In the genomic region with DNA sequence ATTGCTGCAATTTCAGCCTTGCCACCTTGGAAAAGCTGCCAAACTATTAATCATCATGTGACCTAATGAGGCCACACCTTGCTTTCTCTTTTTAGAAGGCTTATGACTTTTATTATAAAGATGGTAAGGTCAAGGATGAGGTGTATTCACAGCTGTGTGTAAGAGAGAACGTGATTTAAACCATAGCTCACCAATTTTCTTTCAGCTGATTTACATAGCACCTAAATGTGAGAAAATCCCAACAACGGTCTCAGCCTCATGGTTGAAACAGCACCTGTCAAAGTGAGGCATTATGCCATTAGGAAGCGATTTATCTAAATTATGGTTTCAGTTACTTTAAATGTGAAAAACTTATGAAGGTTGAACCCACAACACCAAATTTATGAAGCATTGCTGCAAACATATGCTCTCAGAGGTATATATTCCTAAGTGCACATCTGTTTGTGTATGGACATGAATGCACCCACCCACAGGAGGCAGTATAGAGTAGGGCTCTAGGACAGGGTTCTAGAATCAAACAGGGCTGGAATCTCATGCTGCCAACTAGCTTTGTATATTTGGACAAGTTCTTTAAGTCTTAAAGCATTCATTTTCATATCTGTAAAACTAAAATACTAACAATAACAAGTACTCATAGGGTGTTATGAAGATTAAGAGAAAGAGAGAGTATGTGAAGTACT, we compare ENCODE assay signal across 9 cellular contexts. TPM values are rescaled to one million over a fixed set of nuclear protein-coding genes. Genes with fewer than 3 reads are reported as not detected.
DNase-seq lines count a peak whose midpoint lies in the region; ATAC-seq and TF ChIP-seq lines count a peak whose summit lies in the region.
"Had no signal": no experiment of that assay in that cellular context is flagged by ENCODE, and none has a peak within 500 bp of the region (broad histone marks: within the 10 kb centered on the region; RNA-seq: fewer than 3 reads in every experiment).

No MANE protein-coding gene starts in this region.

- intact Hi-C loops in esophagus squamous epithelium (cut with DNase I) = no loop called here

- H3K4me3 ChIP-seq in Loucy (ENCODE audit: low read length, poor library complexity, severe bottlenecking) = no peak overlapping the region
- H3K4me3 ChIP-seq in esophagus squamous epithelium = no peak overlapping the region
- no peak overlapping the region for H3K4me3 ChIP-seq in suprapubic skin

- H3K9me2 ChIP-seq in Loucy (replicated peaks; ENCODE audit: low read depth, low read length) = no peaks in the 10 kb centered on the region

- H3K9ac ChIP-seq in Loucy (ENCODE audit: low read depth, low read length, poor library complexity, severe bottlenecking) = no peak overlapping the region

- TF ChIP-seq POLR2A in esophagus squamous epithelium (IDR thresholded peaks at IDR 0.05) (no peak), suprapubic skin (IDR thresholded peaks at IDR 0.05) (no peak)

- no peak for TF ChIP-seq EP300 in suprapubic skin (IDR thresholded peaks at IDR 0.05)

- TF ChIP-seq CTCF in Loucy (conservative IDR thresholded peaks at IDR 0.05; ENCODE audit: low read length) = peak; percentile 87
- peak in 4 of 6 experiments; percentile 5 to 38 (median 17) for TF ChIP-seq CTCF in esophagus squamous epithelium (IDR thresholded peaks at IDR 0.05)
- no peak for TF ChIP-seq CTCF in suprapubic skin (IDR thresholded peaks at IDR 0.05)
- no peak for TF ChIP-seq CTCF in glutamatergic neuron (IDR thresholded peaks at IDR 0.05; ENCODE audit: partially characterized antibody, unreplicated experiment)

- H3K4me1 ChIP-seq in Loucy (ENCODE audit: insufficient read depth, low read length, poor library complexity, severe bottlenecking) (peaks cover 17% of the 10 kb centered on the region), esophagus squamous epithelium (peaks cover 0 to 23% (median 0%) of the 10 kb centered on the region in 3 donors), suprapubic skin (no peaks in the 10 kb centered on the region)

- peak; percentile 66 for ATAC-seq in GM18868 (IDR thresholded peaks at IDR 0.05; ENCODE audit: unreplicated experiment)
- ATAC-seq in activated T-cell treated with anti-CD3 and anti-CD28 coated beads, Interleukin-2, amount 50 U/mL, for 4 hours = no peak

- no peaks in the 10 kb centered on the region for H3K79me2 ChIP-seq in Loucy (ENCODE audit: insufficient read depth, low read length)

- H3K9me3 Mint-ChIP-seq in glutamatergic neuron (ENCODE audit: unreplicated experiment) = no peaks in the 10 kb centered on the region
- H3K9me3 Mint-ChIP-seq in activated T-cell treated with anti-CD3 and anti-CD28 coated beads, Interleukin-2, amount 50 U/mL, for 4 hours = no peaks in the 10 kb centered on the region

- no peaks in the 10 kb centered on the region for H3K9me3 ChIP-seq in Loucy (ENCODE audit: insufficient read depth, low read depth, low read length)
- H3K9me3 ChIP-seq in esophagus squamous epithelium = no peaks in the 10 kb centered on the region
- H3K9me3 ChIP-seq in suprapubic skin = no peaks in the 10 kb centered on the region

- no peaks in the 10 kb centered on the region for H3F3A ChIP-seq in Loucy (ENCODE audit: low read depth)

- DNase-seq in CMK (ENCODE audit: low read depth) = peak; percentile 49
- DNase-seq in esophagus squamous epithelium (lab: John Stamatoyannopoulos, UW) = no peak
- DNase-seq in GF-D8 (lab: John Stamatoyannopoulos, UW) = no peak
- DNase-seq in suprapubic skin (ENCODE audit: low spot score in 2 of 2) = no peak
- no peak for DNase-seq in glutamatergic neuron
- DNase-seq in activated T-cell treated with anti-CD3 and anti-CD28 coated beads, Interleukin-2, amount 50 U/mL, for 4 hours = no peak
- DNase-seq: anterior cingulate cortex had no signal

- H3K4me1 Mint-ChIP-seq in glutamatergic neuron (ENCODE audit: low read depth, unreplicated experiment) = no peaks in the 10 kb centered on the region
- no peaks in the 10 kb centered on the region for H3K4me1 Mint-ChIP-seq in activated T-cell treated with anti-CD3 and anti-CD28 coated beads, Interleukin-2, amount 50 U/mL, for 4 hours (ENCODE audit: low read depth)

- no peak overlapping the region for H3K4me3 Mint-ChIP-seq in glutamatergic neuron (ENCODE audit: unreplicated experiment)
- H3K4me3 Mint-ChIP-seq in activated T-cell treated with anti-CD3 and anti-CD28 coated beads, Interleukin-2, amount 50 U/mL, for 4 hours = no peak overlapping the region

- H4K20me1 ChIP-seq in Loucy (ENCODE audit: insufficient read depth, low read length, poor library complexity, severe bottlenecking) = no peaks in the 10 kb centered on the region

- no peak overlapping the region for H3K4me2 ChIP-seq in Loucy (ENCODE audit: low read depth, low read length, poor library complexity, severe bottlenecking)

- peak overlapping the region; percentile 19 to 75 (median 56) for H3K27ac ChIP-seq in esophagus squamous epithelium
- H3K27ac ChIP-seq in suprapubic skin = no peak overlapping the region

- 43 to 51% methylated on average over 3 of the region's 3 CpGs for WGBS in esophagus squamous epithelium, 2 donors
- 75% methylated on average over 3 of the region's 3 CpGs for WGBS in suprapubic skin

- H3K27me3 ChIP-seq in Loucy (ENCODE audit: insufficient read depth, low read length, poor library complexity, severe bottlenecking) (no peaks in the 10 kb centered on the region), esophagus squamous epithelium (no peaks in the 10 kb centered on the region), suprapubic skin (no peaks in the 10 kb centered on the region)

- H2AFZ ChIP-seq in Loucy (ENCODE audit: low read length) = 0 out of 2 replicates have a peak overlapping the region, but pooled peaks have one; percentile 7

- H3K36me3 Mint-ChIP-seq in glutamatergic neuron (ENCODE audit: unreplicated experiment) = no peaks in the 10 kb centered on the region
- no peaks in the 10 kb centered on the region for H3K36me3 Mint-ChIP-seq in activated T-cell treated with anti-CD3 and anti-CD28 coated beads, Interleukin-2, amount 50 U/mL, for 4 hours (ENCODE audit: insufficient read depth)

- no peaks in the 10 kb centered on the region for H3K36me3 ChIP-seq in Loucy (ENCODE audit: insufficient read depth, low read length)
- H3K36me3 ChIP-seq in esophagus squamous epithelium = peaks cover 0 to 4% (median 0%) of the 10 kb centered on the region in 3 donors
- no peaks in the 10 kb centered on the region for H3K36me3 ChIP-seq in suprapubic skin

- H3K27me3 Mint-ChIP-seq in glutamatergic neuron (ENCODE audit: unreplicated experiment) = no peaks in the 10 kb centered on the region
- H3K27me3 Mint-ChIP-seq in activated T-cell treated with anti-CD3 and anti-CD28 coated beads, Interleukin-2, amount 50 U/mL, for 4 hours (ENCODE audit: low read depth) = no peaks in the 10 kb centered on the region

- H3K27ac Mint-ChIP-seq in glutamatergic neuron (ENCODE audit: unreplicated experiment) = no peak overlapping the region

RNA-seq across cellular contexts. Expression of a gene that starts 40.7 kb away (rescaled TPM):
- total RNA-seq in esophagus squamous epithelium (10 to 100 TPM; 45.7 to 84.9 (median 61.1) TPM), suprapubic skin (10 to 100 TPM; 13.8 to 36.7 (median 19.8) TPM), glutamatergic neuron (ENCODE audit: unreplicated experiment) (not detected)
- total RNA-seq in activated T-cell treated with anti-CD3 and anti-CD28 coated beads, Interleukin-2, amount 50 U/mL, for 4 hours = 1 to 10 TPM in 1 of 3 donors, not detected in 2; 1.0 TPM

Comparison
In these comparisons a context has a peak if more than half of its experiments do, and no peak if none do; other contexts are left out.
1. CTCF ChIP-seq: peak in Loucy (single experiment) and esophagus squamous epithelium (4 of 6); none in suprapubic skin (0 of 2) and glutamatergic neuron (single experiment).
2. RNA of a gene that starts 40.7 kb away (total RNA-seq): 45.7 to 84.9 TPM in esophagus squamous epithelium and 13.8 to 36.7 TPM in suprapubic skin; 1.0 TPM in activated T-cell treated with anti-CD3 and anti-CD28 coated beads, Interleukin-2, amount 50 U/mL, for 4 hours and not detected in glutamatergic neuron (single experiment); every median in the first group is over 4 times any median in the second.